8 cellular contexts compared by ENCODE assay signal in genomic region chr1:204506969-204507316, GRCh38. TPM values are rescaled to one million over a fixed set of nuclear protein-coding genes. Genes with fewer than 3 reads are reported as not detected.
DNase-seq lines count a peak whose midpoint lies in the region; ATAC-seq and TF ChIP-seq lines count a peak whose summit lies in the region.

No MANE protein-coding gene starts in this region.

- peak overlapping the region; percentile 85 for H3K27ac ChIP-seq in AG04450 (ENCODE audit: low read depth, low read length)

- peak; percentile 88 for DNase-seq in AG04450 (ENCODE audit: low read depth, low spot score)
- DNase-seq in NCI-H345 (lab: John Stamatoyannopoulos, UW): peak; percentile 92
- peak; percentile 52 to 79 (median 68) for DNase-seq in activated CD4-positive, CD25-positive, alpha-beta regulatory T cell (lab: John Stamatoyannopoulos, UW)
- DNase-seq in cerebellar cortex (ENCODE audit: low spot score): peak; percentile 96
- DNase-seq in kidney glomerular epithelial cell (lab: John Stamatoyannopoulos, UW): peak; percentile 92
- DNase-seq in stimulated activated CD4-positive, alpha-beta T cell treated with anti-CD3 and anti-CD28 coated beads, Interleukin-15, amount 100 ng/mL, for 24 hours: peak; percentile 89

- POLR2A ChIA-PET in AG04450 (lab: Yijun Ruan, JAX): interaction anchor here (0.5 to 2.9 kb wide), 4 partner anchors 9 to 789 kb away, joined by 3 to 33 read pairs (median 5); partner anchors contain the start of gene MDM4

- no peak for TF ChIP-seq CTCF in AG04450 (IDR thresholded peaks at IDR 0.05; ENCODE audit: low read depth, low read length)

- peak overlapping the region; percentile 52 for H3K4me3 ChIP-seq in AG04450 (ENCODE audit: low read depth, low read length)

- CTCF ChIA-PET in AG04450 (lab: Charles Lee): interaction anchor here (0.7 to 19.8 kb wide), 7 partner anchors 9 to 805 kb away, joined by 3 to 483 read pairs (median 16); partner anchors contain the start of gene MDM4

- H3K27me3 ChIP-seq in AG04450 (ENCODE audit: control insufficient read depth, insufficient read depth, low read length): no peaks in the 10 kb centered on the region

- ATAC-seq in GM18909 (IDR thresholded peaks at IDR 0.05; ENCODE audit: poor library complexity, unreplicated experiment) (peak; percentile 65), HG03196 (IDR thresholded peaks at IDR 0.05; ENCODE audit: unreplicated experiment) (peak; percentile 64)

- no peaks in the 10 kb centered on the region for H3K9me3 ChIP-seq in AG04450 (ENCODE audit: control insufficient read depth, insufficient read depth, low read length)

RNA-seq across cellular contexts. Expression of gene MDM4, which starts 9.3 kb away (rescaled TPM):
- 16.3 and 21.4 TPM in 2 replicates for polyA plus RNA-seq in AG04450 (2011; rRNA removed)
- 31.4 and 53.9 TPM in 2 replicates for polyA minus RNA-seq in AG04450 (2011; rRNA and poly(A)+ RNA removed)

RNA-seq across cellular contexts. Expression of gene PIK3C2B, which starts 12.3 kb away (rescaled TPM):
- 4.9 and 6.3 TPM in 2 replicates for polyA plus RNA-seq in AG04450 (2011; rRNA removed)
- polyA minus RNA-seq in AG04450 (2011; rRNA and poly(A)+ RNA removed): 16.2 and 16.9 TPM in 2 replicates

Comparison
In these comparisons a context has a peak if more than half of its experiments do, and no peak if none do; other contexts are left out.
1. Peak in every context shown above with its lines: DNase-seq, ATAC-seq, H3K4me3 ChIP-seq and H3K27ac ChIP-seq.